Comparison of ENCODE assay signal across 9 cellular contexts in the genomic region with DNA sequence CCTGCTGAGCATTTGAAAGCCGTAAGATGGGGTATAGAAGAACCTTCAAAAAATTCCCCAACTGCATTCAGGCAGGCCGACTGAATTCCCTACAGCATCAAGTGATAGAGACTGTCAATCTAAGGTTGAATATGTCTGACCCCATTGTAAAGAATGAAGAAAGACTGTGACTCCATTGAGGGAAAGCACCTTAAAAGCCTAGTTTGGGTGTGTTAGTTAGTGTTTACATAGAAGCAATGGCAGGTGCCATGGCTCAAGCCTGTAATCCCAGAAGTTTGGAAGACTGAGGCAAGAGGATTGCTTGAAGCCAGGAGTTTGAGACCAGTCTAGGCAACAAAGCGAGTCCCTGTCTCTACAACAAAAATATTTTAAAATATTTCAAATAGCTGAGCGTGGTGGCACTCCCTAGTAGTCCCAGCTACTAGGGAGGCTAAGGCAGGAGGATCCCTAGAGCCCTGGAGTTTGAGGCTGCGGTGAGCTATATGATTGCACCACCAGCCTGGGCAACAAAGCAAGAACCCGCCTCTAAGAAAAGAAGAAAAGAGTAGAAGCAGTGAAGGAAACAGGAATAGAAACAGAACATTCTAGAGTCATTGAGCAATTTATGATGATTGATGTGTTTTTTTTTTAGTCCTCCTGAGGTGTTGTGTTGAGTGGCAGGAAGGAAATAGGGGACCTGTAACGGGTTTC. TPM values are rescaled to one million over a fixed set of nuclear protein-coding genes. Genes with fewer than 3 reads are reported as not detected.
A peak's percentile ranks its signal among the peaks of the same experiment; 100 is the strongest.
DNase-seq lines count a peak whose midpoint lies in the region; ATAC-seq and TF ChIP-seq lines count a peak whose summit lies in the region.
"Had no signal": no experiment of that assay in that cellular context is flagged by ENCODE, and none has a peak within 500 bp of the region (broad histone marks: within the 10 kb centered on the region; RNA-seq: fewer than 3 reads in every experiment).

No MANE protein-coding gene starts in this region.

- H3K4me1 ChIP-seq in heart left ventricle (peaks cover 23 to 78% (median 70%) of the 10 kb centered on the region in 12 donors), stomach (peaks cover 66 to 81% (median 78%) of the 10 kb centered on the region in 4 donors)

- TF ChIP-seq CTCF in RWPE1 (conservative IDR thresholded peaks at IDR 0.05; ENCODE audit: low read depth) (no peak), heart left ventricle (IDR thresholded peaks at IDR 0.05) (no peak), stomach (IDR thresholded peaks at IDR 0.05) (no peak)

- no peak overlapping the region for H3K4me3 Mint-ChIP-seq in activated T-helper 1 cell treated with anti-CD3 and anti-CD28 coated beads, Interleukin-12 subunit alpha, Interleukin-12 subunit beta, Interleukin-2, Interleukin-4 antibody, amounts not matched to agents 30 ng/mL and 10 ng/mL and 1 ng/mL, durations not matched to agents 14 hours and 24 hours and 36 hours

- TF ChIP-seq EP300 in stomach (IDR thresholded peaks at IDR 0.05): no peak

- CTCF ChIA-PET in RWPE1 (lab: Yijun Ruan, JAX): interaction anchor here (0.6 to 5.6 kb wide), 4 partner anchors 23 to 135 kb away, joined by 3 to 54 read pairs (median 4); partner anchors contain the start of gene NUDT17

- no peak overlapping the region for H3K27ac Mint-ChIP-seq in activated T-helper 1 cell treated with anti-CD3 and anti-CD28 coated beads, Interleukin-12 subunit alpha, Interleukin-12 subunit beta, Interleukin-2, Interleukin-4 antibody, amounts not matched to agents 30 ng/mL and 10 ng/mL and 1 ng/mL, durations not matched to agents 14 hours and 24 hours and 36 hours

- POLR2A ChIA-PET in RWPE1 (lab: Yijun Ruan, JAX; ENCODE audit: low non-redundant PET): no interaction called here

- peak overlapping the region; percentile 91 for H3K27ac ChIP-seq in RWPE1
- H3K27ac ChIP-seq in heart left ventricle: peak overlapping the region; percentile 81 to 98 (median 96)
- H3K27ac ChIP-seq in stomach: peak overlapping the region; percentile 86 to 100 (median 96)

- H3K36me3 Mint-ChIP-seq in activated T-helper 1 cell treated with anti-CD3 and anti-CD28 coated beads, Interleukin-12 subunit alpha, Interleukin-12 subunit beta, Interleukin-2, Interleukin-4 antibody, amounts not matched to agents 30 ng/mL and 10 ng/mL and 1 ng/mL, durations not matched to agents 14 hours and 24 hours and 36 hours (ENCODE audit: low read depth): peaks cover 2% of the 10 kb centered on the region

- intact Hi-C loops in heart left ventricle (cut with DNase I): loop anchor here in 6 of 10 donors (1.0 to 5.0 kb wide), 6 partner anchors 15 to 123 kb away; partner anchors contain the start of genes TXNIP (in 4 of the 6), ANKRD34A (in 1 of the 6), PIAS3 (in 1 of the 6) and POLR3GL (in 1 of the 6)
- intact Hi-C loops in stomach (cut with DNase I; ENCODE audit: low total_unique reads): no loop called here
- intact Hi-C loops in activated T-helper 1 cell treated with anti-CD3 and anti-CD28 coated beads, Interleukin-12 subunit alpha, Interleukin-12 subunit beta, Interleukin-2, Interleukin-4 antibody, amounts not matched to agents 30 ng/mL and 10 ng/mL and 1 ng/mL, durations not matched to agents 14 hours and 24 hours and 36 hours (cut with micrococcal nuclease): loop anchor here (1.0 kb wide), 3 partner anchors 16 to 53 kb away; partner anchors contain the start of genes ANKRD34A, POLR3GL, RBM8A and TXNIP

- peak; percentile 71 for DNase-seq in CD1c-positive myeloid dendritic cell (ENCODE audit: extremely low spot score)
- DNase-seq in RWPE1 (ENCODE audit: low spot score): no peak
- peak in 2 of 5 donors; percentile 49 to 52 for DNase-seq in heart left ventricle
- DNase-seq in stomach: peak; percentile 33
- no peak for DNase-seq in NCI-H510A treated with DMSO at 0.1 percent for 48 hours (lab: John Stamatoyannopoulos, UW)
- DNase-seq in activated T-helper 1 cell treated with anti-CD3 and anti-CD28 coated beads, Interleukin-12 subunit alpha, Interleukin-12 subunit beta, Interleukin-2, Interleukin-4 antibody, amounts not matched to agents 30 ng/mL and 10 ng/mL and 1 ng/mL, durations not matched to agents 14 hours and 24 hours and 36 hours (ENCODE audit: low spot score): no peak

- TF ChIP-seq POLR2A in heart left ventricle (IDR thresholded peaks at IDR 0.05) (no peak), stomach (IDR thresholded peaks at IDR 0.05) (peak in 1 of 4 donors; percentile 7)

- H3K9me3 ChIP-seq in heart left ventricle: no peaks in the 10 kb centered on the region
- no peaks in the 10 kb centered on the region for H3K9me3 ChIP-seq in stomach

- WGBS in heart left ventricle, 4 donors: 20 to 26% (median 23%) methylated on average over 7 of the region's 7 CpGs
- 43 to 57% (median 47%) methylated on average over 7 of the region's 7 CpGs for WGBS in stomach, 5 donors

- no peaks in the 10 kb centered on the region for H3K9me3 Mint-ChIP-seq in activated T-helper 1 cell treated with anti-CD3 and anti-CD28 coated beads, Interleukin-12 subunit alpha, Interleukin-12 subunit beta, Interleukin-2, Interleukin-4 antibody, amounts not matched to agents 30 ng/mL and 10 ng/mL and 1 ng/mL, durations not matched to agents 14 hours and 24 hours and 36 hours

- H3K27me3 ChIP-seq in heart left ventricle (no peaks in the 10 kb centered on the region), stomach (no peaks in the 10 kb centered on the region)

- peaks cover 10% of the 10 kb centered on the region for H3K4me1 Mint-ChIP-seq in activated T-helper 1 cell treated with anti-CD3 and anti-CD28 coated beads, Interleukin-12 subunit alpha, Interleukin-12 subunit beta, Interleukin-2, Interleukin-4 antibody, amounts not matched to agents 30 ng/mL and 10 ng/mL and 1 ng/mL, durations not matched to agents 14 hours and 24 hours and 36 hours (ENCODE audit: low read depth)

- H3K27me3 Mint-ChIP-seq in activated T-helper 1 cell treated with anti-CD3 and anti-CD28 coated beads, Interleukin-12 subunit alpha, Interleukin-12 subunit beta, Interleukin-2, Interleukin-4 antibody, amounts not matched to agents 30 ng/mL and 10 ng/mL and 1 ng/mL, durations not matched to agents 14 hours and 24 hours and 36 hours (ENCODE audit: insufficient read depth): no peaks in the 10 kb centered on the region

- peak; percentile 37 for ATAC-seq in GM21786 (IDR thresholded peaks at IDR 0.05; ENCODE audit: unreplicated experiment)
- ATAC-seq in heart left ventricle: peak in 2 of 4 donors; percentile 1 to 4
- ATAC-seq in HG02588 (IDR thresholded peaks at IDR 0.05; ENCODE audit: unreplicated experiment): no peak

- peaks cover 0 to 6% (median 0%) of the 10 kb centered on the region in 9 donors for H3K36me3 ChIP-seq in heart left ventricle
- H3K36me3 ChIP-seq in stomach: peaks cover 0 to 11% (median 3%) of the 10 kb centered on the region in 4 donors

- H3K4me3 ChIP-seq in heart left ventricle: peak overlapping the region in 9 of 12 donors; percentile 5 to 45 (median 35)
- peak overlapping the region; percentile 2 to 13 (median 6) for H3K4me3 ChIP-seq in stomach

RNA-seq across cellular contexts. Expression of gene POLR3GL, which starts 15.4 kb away (rescaled TPM):
- total RNA-seq in heart left ventricle (10 to 100 TPM; 30.2 to 45.7 (median 36.0) TPM), stomach (100 to 1,000 TPM in 1 of 5 donors, 10 to 100 TPM in 3, 1 to 10 TPM in 1; 5.8 to 165 (median 18.9) TPM)
- polyA plus RNA-seq in heart left ventricle (10 to 100 TPM; 45.8 to 69.4 TPM), stomach (10 to 100 TPM; 31.4 to 53.2 (median 43.9) TPM)
- 10.6 and 11.6 TPM in 2 replicates for total RNA-seq in activated T-helper 1 cell treated with anti-CD3 and anti-CD28 coated beads, Interleukin-12 subunit alpha, Interleukin-12 subunit beta, Interleukin-2, Interleukin-4 antibody, amounts not matched to agents 30 ng/mL and 10 ng/mL and 1 ng/mL, durations not matched to agents 14 hours and 24 hours and 36 hours

RNA-seq across cellular contexts. Expression of gene ANKRD34A, which starts 15.5 kb away (rescaled TPM):
- 1 to 10 TPM; 1.0 to 3.5 (median 1.7) TPM for total RNA-seq in heart left ventricle
- 1 to 10 TPM in 1 of 2 donors, under 1 TPM in 1; 0.65 to 1.9 TPM for polyA plus RNA-seq in heart left ventricle
- 1 to 10 TPM in 1 of 5 donors, under 1 TPM in 2, not detected in 2; 0.73 to 2.6 (median 0.87) TPM for total RNA-seq in stomach
- polyA plus RNA-seq in stomach: under 1 TPM in 2 of 3 donors, not detected in 1; 0.19 to 0.45 TPM
- total RNA-seq in activated T-helper 1 cell treated with anti-CD3 and anti-CD28 coated beads, Interleukin-12 subunit alpha, Interleukin-12 subunit beta, Interleukin-2, Interleukin-4 antibody, amounts not matched to agents 30 ng/mL and 10 ng/mL and 1 ng/mL, durations not matched to agents 14 hours and 24 hours and 36 hours: 4.8 and 5.1 TPM in 2 replicates

RNA-seq across cellular contexts. Expression of gene TXNIP, which starts 16.5 kb away (rescaled TPM):
- total RNA-seq in heart left ventricle: 1,000 to 10,000 TPM in 4 of 9 donors, 100 to 1,000 TPM in 5; 489 to 1,925 (median 1,000) TPM
- 100 to 1,000 TPM; 222 to 597 TPM for polyA plus RNA-seq in heart left ventricle
- total RNA-seq in stomach: 1,000 to 10,000 TPM in 3 of 5 donors, 100 to 1,000 TPM in 2; 204 to 3,386 (median 1,054) TPM
- 100 to 1,000 TPM; 217 to 613 (median 334) TPM for polyA plus RNA-seq in stomach
- total RNA-seq in activated T-helper 1 cell treated with anti-CD3 and anti-CD28 coated beads, Interleukin-12 subunit alpha, Interleukin-12 subunit beta, Interleukin-2, Interleukin-4 antibody, amounts not matched to agents 30 ng/mL and 10 ng/mL and 1 ng/mL, durations not matched to agents 14 hours and 24 hours and 36 hours: 107 and 108 TPM in 2 replicates

RNA-seq across cellular contexts. Expression of gene LIX1L, which starts 22.1 kb away (rescaled TPM):
- total RNA-seq in heart left ventricle (10 to 100 TPM; 21.7 to 31.5 (median 26.4) TPM), stomach (10 to 100 TPM in 3 of 5 donors, 1 to 10 TPM in 2; 5.8 to 28.4 (median 14.0) TPM)
- polyA plus RNA-seq in heart left ventricle (10 to 100 TPM in 1 of 2 donors, 1 to 10 TPM in 1; 7.0 to 13.4 TPM), stomach (1 to 10 TPM; 7.2 to 8.2 (median 7.4) TPM)
- total RNA-seq in activated T-helper 1 cell treated with anti-CD3 and anti-CD28 coated beads, Interleukin-12 subunit alpha, Interleukin-12 subunit beta, Interleukin-2, Interleukin-4 antibody, amounts not matched to agents 30 ng/mL and 10 ng/mL and 1 ng/mL, durations not matched to agents 14 hours and 24 hours and 36 hours: 30.3 and 32.2 TPM in 2 replicates

RNA-seq across cellular contexts. Expression of gene HJV, which starts 41.6 kb away (rescaled TPM):
- 100 to 1,000 TPM in 3 of 9 donors, 10 to 100 TPM in 6; 21.8 to 125 (median 79.5) TPM for total RNA-seq in heart left ventricle
- 10 to 100 TPM in 1 of 2 donors, under 1 TPM in 1; 0.62 to 37.7 TPM for polyA plus RNA-seq in heart left ventricle
- total RNA-seq in stomach: not detected
- not detected for polyA plus RNA-seq in stomach
- not detected in 2 replicates for total RNA-seq in activated T-helper 1 cell treated with anti-CD3 and anti-CD28 coated beads, Interleukin-12 subunit alpha, Interleukin-12 subunit beta, Interleukin-2, Interleukin-4 antibody, amounts not matched to agents 30 ng/mL and 10 ng/mL and 1 ng/mL, durations not matched to agents 14 hours and 24 hours and 36 hours
- total RNA-seq: glomerular endothelial cell had no signal

Comparison
In these comparisons a context has a peak if more than half of its experiments do, and no peak if none do; other contexts are left out.
1. DNase-seq: peak in CD1c-positive myeloid dendritic cell (single experiment) and stomach (single experiment); none in RWPE1 (single experiment), NCI-H510A treated with DMSO at 0.1 percent for 48 hours (single experiment) and activated T-helper 1 cell treated with anti-CD3 and anti-CD28 coated beads, Interleukin-12 subunit alpha, Interleukin-12 subunit beta, Interleukin-2, Interleukin-4 antibody, amounts not matched to agents 30 ng/mL and 10 ng/mL and 1 ng/mL, durations not matched to agents 14 hours and 24 hours and 36 hours (single experiment).
2. Peak in every context shown above with its lines, with median percentiles within 50 percentile points of each other: H3K27ac ChIP-seq.